ENCODE assay signal across 9 cellular contexts in genomic region chr14:99579077-99579836, GRCh38. TPM values are rescaled to one million over a fixed set of nuclear protein-coding genes. Genes with fewer than 3 reads are reported as not detected.
DNase-seq lines count a peak whose midpoint lies in the region; ATAC-seq and TF ChIP-seq lines count a peak whose summit lies in the region.
"Had no signal": no experiment of that assay in that cellular context is flagged by ENCODE, and none has a peak within 500 bp of the region (broad histone marks: within the 10 kb centered on the region; RNA-seq: fewer than 3 reads in every experiment).

No MANE protein-coding gene starts in this region.

- no peak for ATAC-seq in Right ventricle myocardium inferior

- 38 to 48% methylated on average over 11 of the region's 11 CpGs for WGBS in esophagus, 2 donors
- WGBS in spleen, 5 donors = 67 to 93% (median 75%) methylated on average over 5 to 11 of the region's 11 CpGs

- peaks cover 0 to 2% of the 10 kb centered on the region in 2 donors for H3K36me3 ChIP-seq in esophagus (ENCODE audit: control insufficient read depth in 2 of 2, insufficient read depth in 2 of 2, low read length in 1 of 2)
- no peaks in the 10 kb centered on the region for H3K36me3 ChIP-seq in muscle layer of duodenum (ENCODE audit: control insufficient read depth in 1 of 2, insufficient read depth in 2 of 2, low read length in 2 of 2)
- H3K36me3 ChIP-seq in spleen = no peaks in the 10 kb centered on the region

- H3K27ac ChIP-seq in esophagus (ENCODE audit: low read depth in 2 of 2, low read length in 1 of 2) = peak overlapping the region; percentile 98
- peak overlapping the region; percentile 62 for H3K27ac ChIP-seq in muscle layer of duodenum (ENCODE audit: low read length)
- H3K27ac ChIP-seq in spleen = no peak overlapping the region

- H3K9me3 ChIP-seq in esophagus (ENCODE audit: control insufficient read depth in 2 of 2, insufficient read depth in 1 of 2, low read depth in 1 of 2, low read length in 1 of 2) (no peaks in the 10 kb centered on the region), muscle layer of duodenum (ENCODE audit: control insufficient read depth in 1 of 2, low read length in 2 of 2) (no peaks in the 10 kb centered on the region), spleen (no peaks in the 10 kb centered on the region)

- intact Hi-C loops in Right ventricle myocardium inferior (cut with DNase I) (no loop called here), cardiac septum (cut with DNase I) (no loop called here), spleen (cut with DNase I; ENCODE audit: low total_unique reads) (no loop called here)

- peak; percentile 31 for DNase-seq in Right ventricle myocardium inferior (ENCODE audit: missing footprints)
- DNase-seq in cardiac septum (ENCODE audit: low spot score) = no peak
- no peak for DNase-seq in SKM-1 (lab: John Stamatoyannopoulos, UW; ENCODE audit: unreplicated experiment)
- no peak for DNase-seq in spleen
- DNase-seq in activated CD4-positive, CD25-positive, alpha-beta regulatory T cell (lab: John Stamatoyannopoulos, UW) = no peak
- no peak for DNase-seq in activated CD8-positive, alpha-beta memory T cell treated with anti-CD3 and anti-CD28 coated beads, Interleukin-2, amount 50 U/mL, for 48 hours
- DNase-seq: MM.1S had no signal

- no peak for TF ChIP-seq CTCF in spleen (IDR thresholded peaks at IDR 0.05 in 8 of 11, conservative IDR thresholded peaks at IDR 0.05 in 3 of 11)

- H3K4me3 ChIP-seq in esophagus (ENCODE audit: low read depth in 1 of 2, low read length in 2 of 2) (peak overlapping the region; percentile 43 to 44), muscle layer of duodenum (ENCODE audit: low read depth in 1 of 2, low read length in 2 of 2) (peak overlapping the region; percentile 19 to 23), spleen (no peak overlapping the region)

- H3K27me3 ChIP-seq in esophagus (ENCODE audit: control insufficient read depth in 1 of 2, insufficient read depth in 2 of 2, low read length in 2 of 2) = no peaks in the 10 kb centered on the region
- H3K27me3 ChIP-seq in muscle layer of duodenum (ENCODE audit: low read depth, low read length) = no peaks in the 10 kb centered on the region
- H3K27me3 ChIP-seq in spleen (replicated peaks in 1 of 7) = no peaks in the 10 kb centered on the region

- no peak for TF ChIP-seq POLR2A in spleen (IDR thresholded peaks at IDR 0.05)

- H3K4me1 ChIP-seq in esophagus (ENCODE audit: control insufficient read depth in 2 of 2, insufficient read depth in 2 of 2, low read length in 1 of 2) = peaks cover 23 to 54% of the 10 kb centered on the region in 2 donors
- peaks cover 27 to 66% of the 10 kb centered on the region in 2 donors for H3K4me1 ChIP-seq in muscle layer of duodenum (ENCODE audit: control insufficient read depth in 1 of 2, insufficient read depth in 2 of 2, low read length in 2 of 2)
- peaks cover 0 to 46% (median 21%) of the 10 kb centered on the region in 6 donors for H3K4me1 ChIP-seq in spleen

RNA-seq across cellular contexts. Expression of gene CCDC85C, which starts 24.8 kb away (rescaled TPM):
- 53.1 TPM for total RNA-seq in Right ventricle myocardium inferior
- total RNA-seq in cardiac septum = 21.4 TPM
- polyA plus RNA-seq in esophagus = 10 to 100 TPM; 30.1 to 51.0 TPM
- total RNA-seq in spleen = 10 to 100 TPM in 4 of 7 donors, 1 to 10 TPM in 3; 6.0 to 12.4 (median 11.3) TPM
- polyA plus RNA-seq in spleen = 1 to 10 TPM; 1.6 to 6.5 (median 1.9) TPM

Comparison
In these comparisons a context has a peak if more than half of its experiments do, and no peak if none do; other contexts are left out.
1. H3K27ac ChIP-seq: peak in esophagus (2 of 2) and muscle layer of duodenum (single experiment); none in spleen (0 of 8).
2. H3K4me3 ChIP-seq: peak in esophagus (2 of 2) and muscle layer of duodenum (2 of 2); none in spleen (0 of 8).